18 cellular contexts compared by ENCODE assay signal in genomic region chr5:172586118-172587060, GRCh38. TPM values are rescaled to one million over a fixed set of nuclear protein-coding genes. Genes with fewer than 3 reads are reported as not detected.
DNase-seq lines count a peak whose midpoint lies in the region; ATAC-seq, FAIRE-seq and TF ChIP-seq lines count a peak whose summit lies in the region.
"Had no signal": no experiment of that assay in that cellular context is flagged by ENCODE, and none has a peak within 500 bp of the region (broad histone marks: within the 10 kb centered on the region; RNA-seq: fewer than 3 reads in every experiment).

No MANE protein-coding gene starts in this region.

- H3K79me2 ChIP-seq in hepatocyte = no peaks in the 10 kb centered on the region
- no peaks in the 10 kb centered on the region for H3K79me2 ChIP-seq in neural progenitor cell (ENCODE audit: low read depth)

- no peak overlapping the region for H2AFZ ChIP-seq in hepatocyte
- peak overlapping the region; percentile 63 for H2AFZ ChIP-seq in neural progenitor cell (replicated peaks)

- H3K4me3 Mint-ChIP-seq in chondrocyte (ENCODE audit: unreplicated experiment) (no peak overlapping the region), neural progenitor cell (no peak overlapping the region)

- ATAC-seq in aorta (ENCODE audit: low FRiP score) = peak; percentile 3

- H3K27ac ChIP-seq in hepatocyte = no peak overlapping the region
- no peak overlapping the region for H3K27ac ChIP-seq in neural progenitor cell
- no peak overlapping the region for H3K27ac ChIP-seq in aorta (ENCODE audit: low read depth in 1 of 2, low read length in 2 of 2)

- TF ChIP-seq CTCF in chondrocyte (IDR thresholded peaks at IDR 0.05) = no peak
- no peak for TF ChIP-seq CTCF in hepatocyte (IDR thresholded peaks at IDR 0.05; ENCODE audit: poor library complexity)
- TF ChIP-seq CTCF in neural progenitor cell (IDR thresholded peaks at IDR 0.05) = no peak
- TF ChIP-seq CTCF in D721Med (IDR thresholded peaks at IDR 0.05; ENCODE audit: insufficient read depth, missing control alignments) = no peak
- TF ChIP-seq CTCF in GM20000 (IDR thresholded peaks at IDR 0.05; ENCODE audit: extremely low read depth, missing control alignments) = no peak

- H3K4me3 ChIP-seq in hepatocyte (no peak overlapping the region), neural progenitor cell (no peak overlapping the region), aorta (ENCODE audit: low read length in 2 of 2) (no peak overlapping the region)

- no peak for FAIRE-seq in D721Med (lab: Jason Lieb, UNC)
- FAIRE-seq: HTR-8/SVneo, keratinocyte had no signal

- H3K27me3 Mint-ChIP-seq in chondrocyte (ENCODE audit: low read depth) (peaks cover 56% of the 10 kb centered on the region), neural progenitor cell (ENCODE audit: insufficient read depth, low read depth) (peaks cover 11% of the 10 kb centered on the region)

- H3K4me1 ChIP-seq in hepatocyte (ENCODE audit: insufficient read depth) (no peaks in the 10 kb centered on the region), neural progenitor cell (peaks cover 9% of the 10 kb centered on the region), aorta (ENCODE audit: control insufficient read depth in 1 of 2, insufficient read depth in 2 of 2, low read length in 2 of 2) (no peaks in the 10 kb centered on the region)

- peaks cover 10% of the 10 kb centered on the region for H3K27me3 ChIP-seq in hepatocyte
- peaks cover 14% of the 10 kb centered on the region for H3K27me3 ChIP-seq in neural progenitor cell
- peaks cover 0 to 1% of the 10 kb centered on the region in 2 donors for H3K27me3 ChIP-seq in aorta (ENCODE audit: control insufficient read depth in 1 of 2, insufficient read depth in 2 of 2, low read length in 1 of 2)

- H3K36me3 ChIP-seq in hepatocyte (replicated peaks; ENCODE audit: insufficient read depth, low read depth) = no peaks in the 10 kb centered on the region
- H3K36me3 ChIP-seq in neural progenitor cell = no peaks in the 10 kb centered on the region
- H3K36me3 ChIP-seq in aorta (ENCODE audit: control insufficient read depth in 1 of 2, insufficient read depth in 2 of 2, low read length in 1 of 2) = no peaks in the 10 kb centered on the region

- H3K36me3 Mint-ChIP-seq in chondrocyte (ENCODE audit: low read depth) (no peaks in the 10 kb centered on the region), neural progenitor cell (no peaks in the 10 kb centered on the region)

- H3K4me1 Mint-ChIP-seq in chondrocyte (ENCODE audit: low read depth) (no peaks in the 10 kb centered on the region), neural progenitor cell (peaks cover 15% of the 10 kb centered on the region)

- DNase-seq in chondrocyte (ENCODE audit: low spot score) (peak; percentile 38), hepatocyte (ENCODE audit: low spot score) (peak; percentile 48), neural progenitor cell (ENCODE audit: low spot score) (peak; percentile 42), aorta (peak in 1 of 2 donors; percentile 52), Kasumi-1 (lab: John Stamatoyannopoulos, UW) (no peak), D721Med (ENCODE audit: insufficient read length, low spot score) (no peak), GM20000 (ENCODE audit: low spot score) (no peak)
- DNase-seq: activated CD4-positive, alpha-beta T cell treated with anti-CD3 and anti-CD28 coated beads, Interleukin-2, amount 50 U/mL, for 48 hours; activated T-cell treated with anti-CD3 and anti-CD28 coated beads for 4 hours; amygdala; central memory CD4-positive, alpha-beta T cell; effector CD4-positive, alpha-beta T cell; NCI-H69; OCI-M1; stimulated activated CD8-positive, alpha-beta memory T cell treated with anti-CD3 and anti-CD28 coated beads, Interleukin-4, amount 100 ng/mL, for 48 hours had no signal

- no peak overlapping the region for H3K27ac Mint-ChIP-seq in chondrocyte (ENCODE audit: unreplicated experiment)
- H3K27ac Mint-ChIP-seq in neural progenitor cell = peak overlapping the region; percentile 19
- H3K27ac Mint-ChIP-seq: progenitor cell of endocrine pancreas had no signal

- H3K9me3 Mint-ChIP-seq in chondrocyte (ENCODE audit: low read depth) (no peaks in the 10 kb centered on the region), neural progenitor cell (no peaks in the 10 kb centered on the region)

- no peak overlapping the region for H3K9ac ChIP-seq in neural progenitor cell

- no peaks in the 10 kb centered on the region for H3F3A ChIP-seq in neural progenitor cell (ENCODE audit: low read depth)

- H3K9me3 ChIP-seq in hepatocyte (ENCODE audit: low read depth) (no peaks in the 10 kb centered on the region), neural progenitor cell (ENCODE audit: low read depth) (no peaks in the 10 kb centered on the region), aorta (ENCODE audit: control insufficient read depth, low read length) (no peaks in the 10 kb centered on the region)

- 50% methylated on average over 22 of the region's 22 CpGs for WGBS in hepatocyte (ENCODE audit: low lambda C conversion rate, missing lambda C conversion rate)
- WGBS in aorta, 2 donors = 65 to 71% methylated on average over 21 to 22 of the region's 22 CpGs

- no peak overlapping the region for H3K4me2 ChIP-seq in hepatocyte
- no peak overlapping the region for H3K4me2 ChIP-seq in neural progenitor cell

- intact Hi-C loops in aorta (cut with DNase I) = no loop called here

- no peaks in the 10 kb centered on the region for H3K9me2 ChIP-seq in hepatocyte (replicated peaks; ENCODE audit: insufficient read depth)

- H4K20me1 ChIP-seq in hepatocyte (ENCODE audit: insufficient read depth, poor library complexity, severe bottlenecking) = no peaks in the 10 kb centered on the region
- no peaks in the 10 kb centered on the region for H4K20me1 ChIP-seq in neural progenitor cell (ENCODE audit: low read depth)

RNA-seq across cellular contexts. Expression of gene NEURL1B, which starts 54.7 kb away (rescaled TPM):
- total RNA-seq in chondrocyte (1.2 to 5.4 TPM (median 4.9 TPM) in 3 replicates), hepatocyte (3.9 and 5.8 TPM in 2 replicates), neural progenitor cell (ENCODE audit: low replicate concordance) (12.1 and 20.2 TPM in 2 replicates), aorta (10 to 100 TPM; 46.1 to 65.8 TPM)
- polyA plus RNA-seq in hepatocyte (0.65 and 1.00 TPM in 2 replicates), aorta (1 to 10 TPM; 1.9 to 3.5 TPM)

Comparison
In these comparisons a context has a peak if more than half of its experiments do, and no peak if none do; other contexts are left out.
1. DNase-seq: peak in chondrocyte (single experiment), hepatocyte (single experiment) and neural progenitor cell (single experiment); none in Kasumi-1 (0 of 2), D721Med (single experiment) and GM20000 (single experiment).